ENCODE assay signal across 18 cellular contexts in the genomic region with DNA sequence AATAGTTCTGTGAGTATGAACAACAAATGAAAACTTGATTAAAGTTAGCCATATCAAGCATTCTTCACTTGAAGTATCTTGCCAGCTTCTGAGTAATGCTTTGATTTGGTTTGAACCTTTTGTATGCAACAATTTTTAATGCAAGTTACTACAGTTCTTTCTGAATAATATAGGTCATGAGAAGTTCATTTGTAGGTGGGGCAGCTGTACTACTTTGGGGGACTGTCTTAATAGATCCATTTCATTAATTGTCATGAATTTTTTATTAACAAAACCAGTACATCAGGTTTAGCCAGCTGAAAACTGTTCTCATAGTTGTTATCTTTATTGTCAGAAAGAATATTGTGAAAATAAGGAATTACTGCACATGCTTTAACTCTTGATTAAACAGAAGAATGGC.
"Had no signal": no experiment of that assay in that cellular context is flagged by ENCODE, and none has a peak within 500 bp of the region (broad histone marks: within the 10 kb centered on the region; RNA-seq: fewer than 3 reads in every experiment).

No MANE protein-coding gene starts in this region.

- H3K27me3 Mint-ChIP-seq: naive thymus-derived CD8-positive, alpha-beta T cell had no signal

- H3K36me3 ChIP-seq: esophagus muscularis mucosa, neutrophil, right atrium auricular region, sigmoid colon, stomach had no signal

- H3K9me3 Mint-ChIP-seq: endodermal cell had no signal

- H3K27ac ChIP-seq: coronary artery, esophagus muscularis mucosa, foreskin keratinocyte, neutrophil, right atrium auricular region, sigmoid colon, skin epidermis, stomach had no signal

- H3K36me3 Mint-ChIP-seq: naive thymus-derived CD8-positive, alpha-beta T cell had no signal

- ATAC-seq: foreskin keratinocyte; left colon; mucosa of descending colon; naive thymus-derived CD8-positive, alpha-beta T cell had no signal

- H3K4me1 ChIP-seq: esophagus muscularis mucosa, right atrium auricular region, sigmoid colon, stomach had no signal

- DNase-seq: effector CD4-positive, alpha-beta T cell; endodermal cell; immature natural killer cell; left colon; mucosa of descending colon; naive thymus-derived CD8-positive, alpha-beta T cell; posterior cingulate gyrus; sigmoid colon; stimulated activated naive CD4-positive, alpha-beta T cell; stomach; substantia nigra; trophoblast cell had no signal

- H3K9me3 ChIP-seq: esophagus muscularis mucosa, mucosa of descending colon, neutrophil, right atrium auricular region, sigmoid colon, stomach had no signal

- H3K27ac Mint-ChIP-seq: endodermal cell; immature natural killer cell; naive thymus-derived CD8-positive, alpha-beta T cell had no signal

- H3K27me3 ChIP-seq: esophagus muscularis mucosa, foreskin keratinocyte, neutrophil, right atrium auricular region, sigmoid colon, stomach had no signal

- H3K4me3 Mint-ChIP-seq: endodermal cell; immature natural killer cell; naive thymus-derived CD8-positive, alpha-beta T cell had no signal

- H3K4me3 ChIP-seq: coronary artery, esophagus muscularis mucosa, mucosa of descending colon, right atrium auricular region, sigmoid colon, skin epidermis, stomach had no signal

- H3K4me1 Mint-ChIP-seq: immature natural killer cell; naive thymus-derived CD8-positive, alpha-beta T cell had no signal
